ENCODE assay signal across 16 cellular contexts in genomic region chr11:121524233-121524631, GRCh38.
DNase-seq lines count a peak whose midpoint lies in the region; ATAC-seq and TF ChIP-seq lines count a peak whose summit lies in the region.
"Had no signal": no experiment of that assay in that cellular context is flagged by ENCODE, and none has a peak within 500 bp of the region (broad histone marks: within the 10 kb centered on the region; RNA-seq: fewer than 3 reads in every experiment).

No MANE protein-coding gene starts in this region.

- intact Hi-C loops in CD4-positive, alpha-beta T cell (cut with DNase I, micrococcal nuclease), result no loop called here
- intact Hi-C loops in naive thymus-derived CD4-positive, alpha-beta T cell (cut with micrococcal nuclease), result no loop called here

- H3K4me3 ChIP-seq in naive thymus-derived CD4-positive, alpha-beta T cell (ENCODE audit: low read length), result no peak overlapping the region
- H3K4me3 ChIP-seq: cardiac muscle cell, thyroid gland had no signal

- no peak overlapping the region for H3K4me3 Mint-ChIP-seq in CD4-positive, alpha-beta T cell
- H3K4me3 Mint-ChIP-seq in naive thymus-derived CD4-positive, alpha-beta T cell, result peak overlapping the region in 1 of 10 donors; percentile 27
- H3K4me3 Mint-ChIP-seq: activated B cell treated with CpG ODN at 0.5 μM for 24 hours; activated naive CD4-positive, alpha-beta T cell treated with anti-CD3 and anti-CD28 coated beads for 36 hours; CD4-positive, CD25-positive, alpha-beta regulatory T cell had no signal

- TF ChIP-seq CTCF in CD4-positive, alpha-beta T cell (IDR thresholded peaks at IDR 0.05), result no peak

- CTCF ChIA-PET in CD4-positive, alpha-beta T cell (lab: Charles Lee), result no interaction called here
- CTCF ChIA-PET in naive thymus-derived CD4-positive, alpha-beta T cell (lab: Charles Lee), result no interaction called here

- H3K4me1 ChIP-seq in naive thymus-derived CD4-positive, alpha-beta T cell (ENCODE audit: control insufficient read depth in 2 of 2, insufficient read depth in 2 of 2, low read length in 2 of 2), result no peaks in the 10 kb centered on the region
- H3K4me1 ChIP-seq: thyroid gland had no signal

- peak overlapping the region; percentile 30 for H3K27ac Mint-ChIP-seq in CD4-positive, alpha-beta T cell
- peak overlapping the region in 5 of 9 donors; percentile 45 to 80 (median 64) for H3K27ac Mint-ChIP-seq in naive thymus-derived CD4-positive, alpha-beta T cell
- H3K27ac Mint-ChIP-seq: activated B cell treated with CpG ODN at 0.5 μM for 24 hours; activated naive CD4-positive, alpha-beta T cell treated with anti-CD3 and anti-CD28 coated beads for 36 hours had no signal

- H3K27me3 ChIP-seq in CD4-positive, alpha-beta T cell (ENCODE audit: control insufficient read depth, insufficient read depth, low read length), result no peaks in the 10 kb centered on the region
- H3K27me3 ChIP-seq in naive thymus-derived CD4-positive, alpha-beta T cell (ENCODE audit: control insufficient read depth in 2 of 2, insufficient read depth in 2 of 2, low read length in 2 of 2), result no peaks in the 10 kb centered on the region
- H3K27me3 ChIP-seq: cardiac muscle cell, thyroid gland had no signal

- no peak for DNase-seq in CD4-positive, alpha-beta T cell
- DNase-seq in NCI-H146 treated with DMSO at 0.1 percent for 48 hours (lab: John Stamatoyannopoulos, UW; ENCODE audit: unreplicated experiment), result peak; percentile 90
- no peak for DNase-seq in naive thymus-derived CD4-positive, alpha-beta T cell
- no peak for DNase-seq in activated CD4-positive, CD25-positive, alpha-beta regulatory T cell (lab: John Stamatoyannopoulos, UW)
- no peak for DNase-seq in stimulated activated CD4-positive, alpha-beta T cell treated with anti-CD3 and anti-CD28 coated beads, Interleukin-12 subunit alpha, Interleukin-12 subunit beta, amount 100 ng/mL, for 4 hours
- DNase-seq: activated B cell treated with CpG ODN at 0.5 μM for 24 hours; activated naive CD4-positive, alpha-beta T cell treated with anti-CD3 and anti-CD28 coated beads for 36 hours; CD4-positive, CD25-positive, alpha-beta regulatory T cell; HCEC 1CT; kidney glomerular epithelial cell; SW 1271; thyroid gland had no signal

- peaks cover 8% of the 10 kb centered on the region for H3K9me3 ChIP-seq in CD4-positive, alpha-beta T cell (ENCODE audit: control insufficient read depth, low read length)
- H3K9me3 ChIP-seq in naive thymus-derived CD4-positive, alpha-beta T cell (ENCODE audit: control insufficient read depth in 2 of 3, low read length in 3 of 3), result no peaks in the 10 kb centered on the region
- H3K9me3 ChIP-seq: thyroid gland had no signal

- POLR2A ChIA-PET in CD4-positive, alpha-beta T cell (lab: Charles Lee), result no interaction called here
- POLR2A ChIA-PET in naive thymus-derived CD4-positive, alpha-beta T cell (lab: Charles Lee), result interaction anchor here (1.1 kb wide), 1 partner anchor 60 kb away, joined by 5 read pairs; no protein-coding TSS in a partner anchor

- ATAC-seq in CD4-positive, alpha-beta T cell (ENCODE audit: poor library complexity), result no peak
- no peak for ATAC-seq in naive thymus-derived CD4-positive, alpha-beta T cell
- ATAC-seq in HG02852 (IDR thresholded peaks at IDR 0.05; ENCODE audit: unreplicated experiment), result no peak
- ATAC-seq in HG02642 (IDR thresholded peaks at IDR 0.05; ENCODE audit: poor library complexity, unreplicated experiment), result no peak

- H3K9me3 Mint-ChIP-seq in CD4-positive, alpha-beta T cell, result peaks cover 2% of the 10 kb centered on the region
- peaks cover 0 to 28% (median 5%) of the 10 kb centered on the region in 11 donors for H3K9me3 Mint-ChIP-seq in naive thymus-derived CD4-positive, alpha-beta T cell

- H3K27ac ChIP-seq in CD4-positive, alpha-beta T cell (ENCODE audit: low read depth, low read length), result no peak overlapping the region
- H3K27ac ChIP-seq in angular gyrus (ENCODE audit: low read depth, low read length), result peak overlapping the region; percentile 63
- no peak overlapping the region for H3K27ac ChIP-seq in naive thymus-derived CD4-positive, alpha-beta T cell (ENCODE audit: low read depth, low read length)
- H3K27ac ChIP-seq: cardiac muscle cell, thyroid gland had no signal

- peaks cover 97% of the 10 kb centered on the region for H3K36me3 Mint-ChIP-seq in CD4-positive, alpha-beta T cell (ENCODE audit: low read depth)
- H3K36me3 Mint-ChIP-seq in naive thymus-derived CD4-positive, alpha-beta T cell, result peaks cover 22 to 92% (median 76%) of the 10 kb centered on the region in 5 donors

- H3K4me1 Mint-ChIP-seq in CD4-positive, alpha-beta T cell (ENCODE audit: low read depth), result peaks cover 40% of the 10 kb centered on the region
- peaks cover 23 to 47% (median 38%) of the 10 kb centered on the region in 7 donors for H3K4me1 Mint-ChIP-seq in naive thymus-derived CD4-positive, alpha-beta T cell

- no peaks in the 10 kb centered on the region for H3K27me3 Mint-ChIP-seq in CD4-positive, alpha-beta T cell
- no peaks in the 10 kb centered on the region for H3K27me3 Mint-ChIP-seq in naive thymus-derived CD4-positive, alpha-beta T cell
- H3K27me3 Mint-ChIP-seq: activated B cell treated with CpG ODN at 0.5 μM for 24 hours; CD4-positive, CD25-positive, alpha-beta regulatory T cell had no signal

- H3K36me3 ChIP-seq in naive thymus-derived CD4-positive, alpha-beta T cell (ENCODE audit: control insufficient read depth in 2 of 3, insufficient read depth in 3 of 3, low read length in 3 of 3), result peaks cover 19 to 75% (median 31%) of the 10 kb centered on the region in 3 experiments
- H3K36me3 ChIP-seq: cardiac muscle cell, thyroid gland had no signal
